In the genomic region with DNA sequence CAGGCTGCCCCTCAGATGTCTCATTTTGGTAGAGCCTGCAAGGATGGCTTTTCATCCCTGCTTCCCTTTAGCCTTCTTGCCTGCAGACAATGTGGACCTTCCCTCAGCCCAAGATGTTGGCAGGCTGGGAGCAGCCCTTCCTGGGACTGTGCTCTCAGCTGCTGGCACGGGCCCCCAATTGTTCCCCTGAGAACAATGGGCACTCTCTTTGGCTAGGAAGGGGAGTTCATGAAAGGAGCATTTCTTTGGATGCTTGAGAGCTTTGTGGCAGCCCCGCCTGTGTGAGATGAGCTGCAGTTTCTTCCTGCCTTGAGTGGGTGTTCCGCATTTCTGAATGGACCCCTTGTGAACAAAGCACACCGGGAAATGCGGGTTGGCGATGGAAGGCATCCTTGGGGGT, we compare ENCODE assay signal across 13 cellular contexts. TPM values are rescaled to one million over a fixed set of nuclear protein-coding genes. Genes with fewer than 3 reads are reported as not detected.
DNase-seq lines count a peak whose midpoint lies in the region.
"Had no signal": no experiment of that assay in that cellular context is flagged by ENCODE, and none has a peak within 500 bp of the region (broad histone marks: within the 10 kb centered on the region; RNA-seq: fewer than 3 reads in every experiment).

No MANE protein-coding gene starts in this region.

- H3K27ac ChIP-seq in mesodermal cell (ENCODE audit: low read depth, low read length, severe bottlenecking) (peak overlapping the region; percentile 57), skeletal muscle tissue (ENCODE audit: low read depth, low read length) (peak overlapping the region; percentile 4)
- H3K27ac ChIP-seq: BLaER1 treated with 17β-estradiol and CSF1 and Interleukin-3, amounts not matched to agents 10 nM and 100 nM; vagina had no signal

- H3K4me1 Mint-ChIP-seq in activated naive CD4-positive, alpha-beta T cell treated with anti-CD3 and anti-CD28 coated beads for 36 hours (ENCODE audit: low read depth), result no peaks in the 10 kb centered on the region

- H3K9me3 Mint-ChIP-seq in activated naive CD4-positive, alpha-beta T cell treated with anti-CD3 and anti-CD28 coated beads for 36 hours, result no peaks in the 10 kb centered on the region
- H3K9me3 Mint-ChIP-seq: activated naive CD4-positive, alpha-beta T cell treated with anti-CD3 and anti-CD28 coated beads, Interleukin-2, amount 50 U/mL, for 72 hours had no signal

- no peaks in the 10 kb centered on the region for H3K27me3 Mint-ChIP-seq in activated naive CD4-positive, alpha-beta T cell treated with anti-CD3 and anti-CD28 coated beads for 36 hours (ENCODE audit: low read depth)

- no peaks in the 10 kb centered on the region for H3K27me3 ChIP-seq in skeletal muscle tissue (ENCODE audit: control insufficient read depth in 3 of 3, insufficient read depth in 3 of 3, low read length in 3 of 3)
- H3K27me3 ChIP-seq: BLaER1 treated with 17β-estradiol and CSF1 and Interleukin-3, amounts not matched to agents 10 nM and 100 nM; vagina had no signal

- WGBS in mesodermal cell (ENCODE audit: insufficient coverage in 2 of 2), 2 experiments, result 80 to 82% methylated on average over 4 to 5 of the region's 6 CpGs

- intact Hi-C loops in activated naive CD4-positive, alpha-beta T cell treated with anti-CD3 and anti-CD28 coated beads for 36 hours (cut with micrococcal nuclease), result no loop called here

- CTCF ChIA-PET in activated naive CD4-positive, alpha-beta T cell treated with anti-CD3 and anti-CD28 coated beads for 36 hours (lab: Charles Lee), result no interaction called here

- H3K4me1 ChIP-seq in mesodermal cell (ENCODE audit: control insufficient read depth, insufficient read depth, low read length, poor library complexity, severe bottlenecking) (peaks cover 14% of the 10 kb centered on the region), skeletal muscle tissue (ENCODE audit: control insufficient read depth in 3 of 3, insufficient read depth in 3 of 3, low read length in 3 of 3) (peaks cover 50 to 64% (median 56%) of the 10 kb centered on the region in 3 donors)

- DNase-seq in RPMI7951 (ENCODE audit: low read depth) (peak; percentile 54), dermis blood vessel endothelial cell (peak; percentile 19), cerebellar cortex (ENCODE audit: low spot score) (no peak)
- no peak for DNase-seq in activated naive CD4-positive, alpha-beta T cell treated with anti-CD3 and anti-CD28 coated beads for 36 hours
- DNase-seq in stimulated activated CD4-positive, alpha-beta T cell treated with anti-CD3 and anti-CD28 coated beads, Interleukin-2, amount 100 ng/mL, for 48 hours, result no peak
- DNase-seq: NCI-H2171 treated with DMSO at 0.1 percent for 48 hours; stimulated activated CD8-positive, alpha-beta memory T cell treated with anti-CD3 and anti-CD28 coated beads, Interleukin-4, amount 100 ng/mL, for 48 hours had no signal

- no peak overlapping the region for H3K4me3 Mint-ChIP-seq in activated naive CD4-positive, alpha-beta T cell treated with anti-CD3 and anti-CD28 coated beads for 36 hours

- no peak overlapping the region for H3K4me3 ChIP-seq in mesodermal cell (ENCODE audit: extremely low read depth, insufficient read depth, low read length, poor library complexity, severe bottlenecking)
- no peak overlapping the region for H3K4me3 ChIP-seq in skeletal muscle tissue (ENCODE audit: low read length in 3 of 3)
- H3K4me3 ChIP-seq: BLaER1 treated with 17β-estradiol and CSF1 and Interleukin-3, amounts not matched to agents 10 nM and 100 nM; vagina had no signal

- peaks cover 10% of the 10 kb centered on the region for H3K36me3 Mint-ChIP-seq in activated naive CD4-positive, alpha-beta T cell treated with anti-CD3 and anti-CD28 coated beads for 36 hours (ENCODE audit: low read depth)

- peaks cover 83% of the 10 kb centered on the region for H3K36me3 ChIP-seq in mesodermal cell (ENCODE audit: control insufficient read depth, insufficient read depth, low read length)
- H3K36me3 ChIP-seq in skeletal muscle tissue (ENCODE audit: control insufficient read depth in 3 of 3, insufficient read depth in 3 of 3, low read length in 3 of 3), result peaks cover 20 to 40% (median 22%) of the 10 kb centered on the region in 3 donors

- H3K9ac ChIP-seq in skeletal muscle tissue (ENCODE audit: low read depth in 1 of 3, low read length in 3 of 3), result no peak overlapping the region
- H3K9ac ChIP-seq: BLaER1 treated with 17β-estradiol and CSF1 and Interleukin-3, amounts not matched to agents 10 nM and 100 nM had no signal

- no peak overlapping the region for H3K27ac Mint-ChIP-seq in activated naive CD4-positive, alpha-beta T cell treated with anti-CD3 and anti-CD28 coated beads for 36 hours

- H3K9me3 ChIP-seq in mesodermal cell (ENCODE audit: control insufficient read depth, low read length), result no peaks in the 10 kb centered on the region
- H3K9me3 ChIP-seq in skeletal muscle tissue (ENCODE audit: control insufficient read depth in 3 of 3, low read length in 3 of 3), result no peaks in the 10 kb centered on the region
- H3K9me3 ChIP-seq: BLaER1 treated with 17β-estradiol and CSF1 and Interleukin-3, amounts not matched to agents 10 nM and 100 nM; vagina had no signal

RNA-seq across cellular contexts. Expression of a gene that starts 35.0 kb away (rescaled TPM):
- total RNA-seq in RPMI7951 (2014; rRNA removed; shearing (Covaris generic)), result under 0.01 and 0.10 TPM in 2 replicates
- under 0.01 and 0.05 TPM in 2 replicates for total RNA-seq in dermis blood vessel endothelial cell
- 0.70 TPM for polyA plus RNA-seq in mesodermal cell (2013, experiment 1 of 2)
- polyA plus RNA-seq in mesodermal cell (2013, experiment 2 of 2), result 0.35 TPM
- total RNA-seq in skeletal muscle tissue, result under 0.01 TPM
- under 1 TPM; 0.12 to 0.20 TPM for total RNA-seq in activated naive CD4-positive, alpha-beta T cell treated with anti-CD3 and anti-CD28 coated beads for 36 hours
- total RNA-seq: HT-29 had no signal

RNA-seq across cellular contexts. Expression of a gene that starts 49.2 kb away (rescaled TPM):
- 75.7 and 88.6 TPM in 2 replicates for total RNA-seq in RPMI7951 (2014; rRNA removed; shearing (Covaris generic))
- total RNA-seq in dermis blood vessel endothelial cell (44.1 and 76.9 TPM in 2 replicates), skeletal muscle tissue (77.2 TPM)
- 47.8 TPM for polyA plus RNA-seq in mesodermal cell (2013, experiment 1 of 2)
- 43.1 TPM for polyA plus RNA-seq in mesodermal cell (2013, experiment 2 of 2)
- total RNA-seq in activated naive CD4-positive, alpha-beta T cell treated with anti-CD3 and anti-CD28 coated beads for 36 hours, result 1 to 10 TPM; 6.9 to 8.2 TPM

Comparison
In these comparisons a context has a peak if more than half of its experiments do, and no peak if none do; other contexts are left out.
1. DNase-seq: peak in RPMI7951 (single experiment) and dermis blood vessel endothelial cell (single experiment); none in activated naive CD4-positive, alpha-beta T cell treated with anti-CD3 and anti-CD28 coated beads for 36 hours (single experiment), stimulated activated CD4-positive, alpha-beta T cell treated with anti-CD3 and anti-CD28 coated beads, Interleukin-2, amount 100 ng/mL, for 48 hours (0 of 2) and cerebellar cortex (single experiment).